Comparison of ENCODE assay signal across 19 cellular contexts in genomic region chr10:112191223-112191622, GRCh38.
"Had no signal": no experiment of that assay in that cellular context is flagged by ENCODE, and none has a peak within 500 bp of the region (broad histone marks: within the 10 kb centered on the region; RNA-seq: fewer than 3 reads in every experiment).

No MANE protein-coding gene starts in this region.

- H3K4me1 ChIP-seq: esophagus squamous epithelium, psoas muscle had no signal

- DNase-seq: central memory CD4-positive, alpha-beta T cell; cortex of kidney; effector memory CD4-positive, alpha-beta T cell; esophagus squamous epithelium; foreskin fibroblast; glutamatergic neuron; immature natural killer cell; kidney; left colon; mesendoderm; naive thymus-derived CD4-positive, alpha-beta T cell; psoas muscle; stimulated activated CD4-positive, alpha-beta T cell treated with anti-CD3 and anti-CD28 coated beads, Interleukin-2, amount 100 ng/mL, for 48 hours; testis had no signal

- H3K4me3 ChIP-seq: esophagus squamous epithelium, gastroesophageal sphincter, psoas muscle, smooth muscle cell, testis, tibial nerve had no signal

- H3K4me3 Mint-ChIP-seq: immature natural killer cell; naive thymus-derived CD4-positive, alpha-beta T cell; stimulated activated naive CD8-positive, alpha-beta T cell treated with anti-CD3 and anti-CD28 coated beads, Interleukin-15, Interleukin-2, amounts not matched to agents 100 ng/mL and 50 ng/mL, for 24 hours had no signal

- H3K27me3 ChIP-seq: esophagus squamous epithelium, gastroesophageal sphincter, testis, tibial nerve had no signal

- H3K4me1 Mint-ChIP-seq: immature natural killer cell had no signal

- H3K4me2 ChIP-seq: smooth muscle cell had no signal

- H3K36me3 ChIP-seq: esophagus squamous epithelium, gastroesophageal sphincter, neutrophil, tibial nerve had no signal

- H3K27ac ChIP-seq: esophagus squamous epithelium, gastroesophageal sphincter, neutrophil, psoas muscle, testis had no signal

- ATAC-seq: gastroesophageal sphincter; left colon; naive thymus-derived CD4-positive, alpha-beta T cell; psoas muscle had no signal

- H3K27ac Mint-ChIP-seq: immature natural killer cell; naive thymus-derived CD4-positive, alpha-beta T cell; stimulated activated naive CD8-positive, alpha-beta T cell treated with anti-CD3 and anti-CD28 coated beads, Interleukin-15, Interleukin-2, amounts not matched to agents 100 ng/mL and 50 ng/mL, for 24 hours had no signal

- H3K9me3 ChIP-seq: esophagus squamous epithelium, gastroesophageal sphincter, neutrophil, psoas muscle, testis, tibial nerve had no signal

- H3K9me3 Mint-ChIP-seq: immature natural killer cell; stimulated activated naive CD8-positive, alpha-beta T cell treated with anti-CD3 and anti-CD28 coated beads, Interleukin-15, Interleukin-2, amounts not matched to agents 100 ng/mL and 50 ng/mL, for 24 hours had no signal

- H3K36me3 Mint-ChIP-seq: immature natural killer cell; naive thymus-derived CD4-positive, alpha-beta T cell had no signal
